Comparison of ENCODE assay signal across 9 cellular contexts in the genomic region with DNA sequence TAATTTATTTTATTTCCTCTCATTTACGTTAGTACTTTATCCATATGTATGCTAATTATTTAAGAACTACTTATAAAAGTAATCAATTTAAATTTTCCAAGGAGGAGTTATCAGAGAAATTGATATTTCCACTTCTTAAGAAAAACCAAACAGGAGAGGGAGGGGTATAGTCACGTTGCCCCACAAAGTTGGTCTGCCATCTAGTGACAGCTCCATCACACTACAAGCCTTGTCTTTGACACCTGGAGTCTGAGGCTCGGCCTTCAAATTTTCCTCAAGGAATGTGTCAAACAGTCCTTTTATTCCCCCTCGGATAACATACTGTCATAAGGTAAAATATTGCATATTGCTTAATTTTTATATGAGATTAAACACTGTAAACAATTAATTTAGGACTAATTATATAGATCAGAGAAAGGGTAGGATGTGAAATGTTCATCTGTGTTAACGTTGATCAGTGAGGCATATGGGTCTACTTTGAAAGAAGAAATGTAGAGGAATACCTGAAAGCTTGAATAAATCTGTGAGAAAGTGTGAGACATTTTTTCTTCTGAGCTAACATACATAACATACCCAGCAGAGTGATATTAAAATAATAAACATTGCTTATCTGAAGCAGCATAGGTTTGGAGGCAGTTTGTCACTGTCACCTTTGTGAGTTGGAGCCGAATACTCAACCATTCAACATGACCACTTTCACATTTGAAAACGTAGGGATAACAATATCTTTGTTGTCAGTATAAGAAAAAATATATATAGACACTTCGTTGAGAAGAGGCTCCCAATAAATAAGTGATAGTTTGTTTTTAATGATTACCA.
DNase-seq lines count a peak whose midpoint lies in the region; ATAC-seq and TF ChIP-seq lines count a peak whose summit lies in the region.
"Had no signal": no experiment of that assay in that cellular context is flagged by ENCODE, and none has a peak within 500 bp of the region (broad histone marks: within the 10 kb centered on the region; RNA-seq: fewer than 3 reads in every experiment).

No MANE protein-coding gene starts in this region.

- H3K27me3 ChIP-seq in A673 (replicated peaks; ENCODE audit: insufficient read depth, low read depth, low read length, poor library complexity) (no peaks in the 10 kb centered on the region), DOHH2 (ENCODE audit: control insufficient read depth, low read length) (no peaks in the 10 kb centered on the region), fibroblast of lung (ENCODE audit: control insufficient read depth, insufficient read depth, low read length) (no peaks in the 10 kb centered on the region), psoas muscle (ENCODE audit: insufficient read depth in 3 of 3, low read length in 2 of 3) (no peaks in the 10 kb centered on the region)

- ATAC-seq in GM21619 (IDR thresholded peaks at IDR 0.05; ENCODE audit: unreplicated experiment) (peak; percentile 90), psoas muscle (peak in 1 of 4 donors; percentile 54)
- ATAC-seq: T-cell had no signal

- H3K4me2 ChIP-seq in DOHH2 (ENCODE audit: low read length), result no peak overlapping the region
- H3K4me2 ChIP-seq in fibroblast of lung (ENCODE audit: extremely low read depth, insufficient read depth, low read length), result no peak overlapping the region

- no peak overlapping the region for H2AFZ ChIP-seq in fibroblast of lung (ENCODE audit: low read length)

- 45 to 52% (median 51%) methylated on average over 8 of the region's 8 CpGs for WGBS in psoas muscle, 3 donors

- in situ Hi-C loops in SK-MEL-5 (cut with HindIII; ENCODE audit: low pct_unique_long_range_greater_than_20kb, low sequenced_read_pairs), result no loop called here

- no peaks in the 10 kb centered on the region for H3K36me3 ChIP-seq in A673 (ENCODE audit: insufficient read depth, low read length, poor library complexity, severe bottlenecking)
- no peaks in the 10 kb centered on the region for H3K36me3 ChIP-seq in DOHH2 (ENCODE audit: control insufficient read depth, low read length)
- no peaks in the 10 kb centered on the region for H3K36me3 ChIP-seq in fibroblast of lung (ENCODE audit: control insufficient read depth, insufficient read depth, low read length)
- no peaks in the 10 kb centered on the region for H3K36me3 ChIP-seq in psoas muscle (ENCODE audit: insufficient read depth in 1 of 2, low read depth in 1 of 2)

- H3K4me1 ChIP-seq in A673 (ENCODE audit: insufficient read depth, low read length, poor library complexity, severe bottlenecking) (peaks cover 3% of the 10 kb centered on the region), DOHH2 (ENCODE audit: control insufficient read depth, low read length) (no peaks in the 10 kb centered on the region), fibroblast of lung (ENCODE audit: control insufficient read depth, extremely low read depth, insufficient read depth, low read length) (no peaks in the 10 kb centered on the region), psoas muscle (no peaks in the 10 kb centered on the region)

- H3F3A ChIP-seq in DOHH2 (ENCODE audit: control insufficient read depth, insufficient read depth), result no peaks in the 10 kb centered on the region

- no TSS peak for BruUV-seq in A673 (replicated peaks; lab: Mats Ljungman, UMichigan)

- no peaks in the 10 kb centered on the region for H4K20me1 ChIP-seq in DOHH2 (ENCODE audit: control insufficient read depth, insufficient read depth, low read depth, low read length)
- no peaks in the 10 kb centered on the region for H4K20me1 ChIP-seq in fibroblast of lung (ENCODE audit: control insufficient read depth, extremely low read depth, insufficient read depth, low read length)

- no peak overlapping the region for H3K9ac ChIP-seq in fibroblast of lung (ENCODE audit: insufficient read depth, low read length)

- no peaks in the 10 kb centered on the region for H3K9me2 ChIP-seq in DOHH2 (replicated peaks; ENCODE audit: control insufficient read depth, low read length)

- peak; percentile 68 for DNase-seq in A673 (ENCODE audit: low spot score)
- DNase-seq in HS-5 (ENCODE audit: low read depth), result peak; percentile 20
- DNase-seq in SK-MEL-5 (ENCODE audit: low read depth, low spot score), result peak; percentile 77
- DNase-seq in fibroblast of lung (ENCODE audit: low read depth in 2 of 2), result peak; percentile 31 to 47
- no peak for DNase-seq in psoas muscle
- DNase-seq in activated effector memory CD4-positive, alpha-beta T cell treated with Interleukin-2 at 50 U/mL for 16 hours, result no peak

- H3K9me3 ChIP-seq in A673 (ENCODE audit: low read depth, low read length, poor library complexity, severe bottlenecking) (no peaks in the 10 kb centered on the region), DOHH2 (ENCODE audit: control insufficient read depth, insufficient read depth, low read length) (no peaks in the 10 kb centered on the region), fibroblast of lung (ENCODE audit: control insufficient read depth, insufficient read depth, low read depth, low read length) (no peaks in the 10 kb centered on the region), psoas muscle (no peaks in the 10 kb centered on the region)

- H3K4me3 ChIP-seq in A673 (ENCODE audit: low read depth, low read length, poor library complexity, severe bottlenecking), result no peak overlapping the region
- no peak overlapping the region for H3K4me3 ChIP-seq in DOHH2 (ENCODE audit: low read length)
- no peak overlapping the region for H3K4me3 ChIP-seq in fibroblast of lung (replicated peaks in 1 of 4; ENCODE audit: control extremely low read depth in 1 of 4, insufficient read depth in 1 of 4, low read depth in 3 of 4, low read length in 4 of 4)
- H3K4me3 ChIP-seq in psoas muscle, result no peak overlapping the region

- peak; percentile 84 for TF ChIP-seq CTCF in A673 (conservative IDR thresholded peaks at IDR 0.05; ENCODE audit: low read depth, low read length)
- TF ChIP-seq CTCF in DOHH2 (IDR thresholded peaks at IDR 0.05; ENCODE audit: low read depth, low read length, poor library complexity, severe bottlenecking), result peak; percentile 72
- TF ChIP-seq CTCF in fibroblast of lung (conservative IDR thresholded peaks at IDR 0.05 in 1 of 2, IDR thresholded peaks at IDR 0.05 in 1 of 2; ENCODE audit: low read depth in 1 of 2, low read length in 2 of 2), result peak; percentile 69 to 82
- peak; percentile 52 for TF ChIP-seq CTCF in psoas muscle (IDR thresholded peaks at IDR 0.05)

- CTCF ChIA-PET in A673 (lab: Charles Lee), result no interaction called here

- POLR2A ChIA-PET in A673 (lab: Charles Lee; ENCODE audit: low non-redundant PET), result no interaction called here

- H3K79me2 ChIP-seq in DOHH2 (ENCODE audit: control insufficient read depth, low read length), result no peaks in the 10 kb centered on the region
- no peaks in the 10 kb centered on the region for H3K79me2 ChIP-seq in fibroblast of lung (ENCODE audit: control insufficient read depth, insufficient read depth, low read length)

- intact Hi-C loops in A673 (cut with micrococcal nuclease; ENCODE audit: unreplicated experiment), result loop anchor here (1.0 to 5.0 kb wide), 2 partner anchors 82 to 350 kb away; no protein-coding TSS in a partner anchor
- intact Hi-C loops in psoas muscle (cut with DNase I), result loop anchor here (5.0 to 10.0 kb wide), 2 partner anchors 347 to 350 kb away; no protein-coding TSS in a partner anchor

- H3K27ac ChIP-seq in A673 (ENCODE audit: low read depth, low read length, poor library complexity, severe bottlenecking) (no peak overlapping the region), DOHH2 (ENCODE audit: low read depth, low read length) (no peak overlapping the region), fibroblast of lung (ENCODE audit: insufficient read depth, low read length) (no peak overlapping the region), psoas muscle (no peak overlapping the region)

Comparison
In these comparisons a context has a peak if more than half of its experiments do, and no peak if none do; other contexts are left out.
1. DNase-seq: peak in A673 (single experiment), HS-5 (single experiment), SK-MEL-5 (single experiment) and fibroblast of lung (2 of 2); none in psoas muscle (0 of 2) and activated effector memory CD4-positive, alpha-beta T cell treated with Interleukin-2 at 50 U/mL for 16 hours (single experiment).
2. Peak in every context shown above with its lines, with median percentiles within 50 percentile points of each other: CTCF ChIP-seq.